In the genomic region with DNA sequence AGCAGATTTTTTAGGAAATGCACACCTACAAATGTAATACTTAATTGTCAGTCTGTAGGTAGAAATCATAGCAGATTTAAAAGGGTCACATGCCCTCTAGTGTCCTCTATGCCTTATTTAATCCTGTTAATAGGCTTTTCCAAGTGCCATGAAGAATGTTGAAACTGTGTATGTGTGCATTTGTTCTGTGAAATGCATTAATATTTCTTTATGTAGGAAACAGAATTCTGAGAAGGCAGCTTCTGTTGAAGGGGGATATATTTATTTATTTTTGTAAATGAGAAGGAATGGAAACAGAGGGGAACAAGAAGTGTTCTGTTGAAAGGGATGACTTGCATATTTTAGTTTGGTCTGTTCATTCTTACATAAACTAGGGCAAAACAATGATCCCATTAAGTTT, we compare ENCODE assay signal across 11 cellular contexts. TPM values are rescaled to one million over a fixed set of nuclear protein-coding genes. Genes with fewer than 3 reads are reported as not detected.
DNase-seq lines count a peak whose midpoint lies in the region; ATAC-seq and TF ChIP-seq lines count a peak whose summit lies in the region.
"Had no signal": no experiment of that assay in that cellular context is flagged by ENCODE, and none has a peak within 500 bp of the region (broad histone marks: within the 10 kb centered on the region; RNA-seq: fewer than 3 reads in every experiment).

No MANE protein-coding gene starts in this region.

- H3K4me1 Mint-ChIP-seq in GM23338, result peaks cover 13% of the 10 kb centered on the region

- TF ChIP-seq CTCF in GM23338 (conservative IDR thresholded peaks at IDR 0.05; ENCODE audit: low read depth in 2 of 2) (peak; percentile 41 to 42), neural cell (IDR thresholded peaks at IDR 0.05; ENCODE audit: poor library complexity, severe bottlenecking) (peak; percentile 54), brain microvascular endothelial cell (IDR thresholded peaks at IDR 0.05; ENCODE audit: low read depth, low read length, missing control alignments) (no peak), gastrocnemius medialis (IDR thresholded peaks at IDR 0.05 in 4 of 5, conservative IDR thresholded peaks at IDR 0.05 in 1 of 5) (no peak)

- no peak overlapping the region for H3K27ac Mint-ChIP-seq in GM23338
- H3K27ac Mint-ChIP-seq: T-cell had no signal

- DNase-seq in GM23338 (ENCODE audit: low spot score), result peak; percentile 18
- peak; percentile 38 for DNase-seq in NCI-H1417 treated with DMSO at 0.1 percent for 48 hours (lab: John Stamatoyannopoulos, UW)
- no peak for DNase-seq in brain microvascular endothelial cell
- DNase-seq in activated CD4-positive, CD25-positive, alpha-beta regulatory T cell treated with anti-CD3 and anti-CD28 coated beads, Interleukin-2, amount 50 U/mL, for 72 hours, result no peak
- DNase-seq in gastrocnemius medialis, result no peak
- DNase-seq: amygdala, Caco-2, T-cell had no signal

- H3K79me2 ChIP-seq in GM23338 (replicated peaks; ENCODE audit: insufficient read depth) (no peaks in the 10 kb centered on the region), neural cell (replicated peaks; ENCODE audit: insufficient read depth, low read length) (no peaks in the 10 kb centered on the region)

- in situ Hi-C loops in brain microvascular endothelial cell (cut with HindIII; ENCODE audit: low pct_ligation_motif_present, low sequenced_read_pairs), result no loop called here
- in situ Hi-C loops in gastrocnemius medialis (cut with MboI; ENCODE audit: low sequenced_read_pairs in 4 of 4), result loop anchor here in 1 of 4 donors (25.0 kb wide), 1 partner anchor 441 kb away; a partner anchor contains a TSS

- no peak overlapping the region for H3K9ac ChIP-seq in neural cell (ENCODE audit: low read length)

- no peak for TF ChIP-seq POLR2A in gastrocnemius medialis (IDR thresholded peaks at IDR 0.05)

- no peak overlapping the region for H2AFZ ChIP-seq in GM23338
- no peak overlapping the region for H2AFZ ChIP-seq in neural cell (ENCODE audit: low read depth, low read length)

- intact Hi-C loops in gastrocnemius medialis (cut with DNase I; ENCODE audit: low total_unique reads), result no loop called here

- peak; percentile 66 for TF ChIP-seq RAD21 in neural cell (conservative IDR thresholded peaks at IDR 0.05)

- no peak for ATAC-seq in GM23338
- ATAC-seq in gastrocnemius medialis, result no peak
- ATAC-seq: T-cell had no signal

- no peaks in the 10 kb centered on the region for H3K36me3 Mint-ChIP-seq in GM23338 (ENCODE audit: low read depth)
- H3K36me3 Mint-ChIP-seq: T-cell had no signal

- H3K9me2 ChIP-seq in GM23338 (ENCODE audit: insufficient read depth) (no peaks in the 10 kb centered on the region), neural cell (ENCODE audit: insufficient read depth, low read length) (no peaks in the 10 kb centered on the region)

- H3K36me3 ChIP-seq in GM23338 (ENCODE audit: insufficient read depth) (no peaks in the 10 kb centered on the region), neural cell (ENCODE audit: insufficient read depth, low read length) (no peaks in the 10 kb centered on the region), brain microvascular endothelial cell (replicated peaks) (no peaks in the 10 kb centered on the region), gastrocnemius medialis (no peaks in the 10 kb centered on the region)

- no peaks in the 10 kb centered on the region; the same call in 1 of the 2 replicates for H3K4me1 ChIP-seq in GM23338 (ENCODE audit: insufficient read depth)
- peaks cover 0 to 4% of the 10 kb centered on the region in 2 donors for H3K4me1 ChIP-seq in gastrocnemius medialis
- H3K4me1 ChIP-seq: Caco-2 had no signal

- H3K4me3 Mint-ChIP-seq in GM23338, result no peak overlapping the region
- H3K4me3 Mint-ChIP-seq: T-cell had no signal

- no peak for TF ChIP-seq EP300 in neural cell (conservative IDR thresholded peaks at IDR 0.05; ENCODE audit: poor library complexity, severe bottlenecking)

- H4K20me1 ChIP-seq in GM23338 (replicated peaks; ENCODE audit: insufficient read depth) (no peaks in the 10 kb centered on the region), neural cell (ENCODE audit: insufficient read depth) (no peaks in the 10 kb centered on the region)

- H3K27me3 Mint-ChIP-seq in GM23338 (ENCODE audit: insufficient read depth, low read depth, poor library complexity), result no peaks in the 10 kb centered on the region

- no peaks in the 10 kb centered on the region for H3K27me3 ChIP-seq in GM23338 (ENCODE audit: insufficient read depth)
- no peaks in the 10 kb centered on the region for H3K27me3 ChIP-seq in neural cell (ENCODE audit: insufficient read depth, low read depth, low read length)
- no peaks in the 10 kb centered on the region for H3K27me3 ChIP-seq in brain microvascular endothelial cell (replicated peaks)
- no peaks in the 10 kb centered on the region for H3K27me3 ChIP-seq in gastrocnemius medialis

- H3K9me3 ChIP-seq in neural cell (ENCODE audit: low read length), result no peaks in the 10 kb centered on the region
- no peaks in the 10 kb centered on the region for H3K9me3 ChIP-seq in gastrocnemius medialis
- H3K9me3 ChIP-seq: Caco-2 had no signal

- H3F3A ChIP-seq in GM23338 (replicated peaks; ENCODE audit: low read depth) (no peaks in the 10 kb centered on the region), neural cell (ENCODE audit: insufficient read depth, low read length, poor library complexity, severe bottlenecking) (no peaks in the 10 kb centered on the region)

- H3K27ac ChIP-seq in GM23338 (ENCODE audit: low read depth) (no peak overlapping the region), angular gyrus (ENCODE audit: low read depth, low read length) (peak overlapping the region; percentile 88), neural cell (ENCODE audit: low read length) (no peak overlapping the region), brain microvascular endothelial cell (no peak overlapping the region), gastrocnemius medialis (no peak overlapping the region)
- H3K27ac ChIP-seq: skin epidermis had no signal

- H3K4me3 ChIP-seq in GM23338 (no peak overlapping the region), neural cell (ENCODE audit: low read length) (no peak overlapping the region), brain microvascular endothelial cell (ENCODE audit: low read depth, low read length) (no peak overlapping the region), gastrocnemius medialis (no peak overlapping the region)
- H3K4me3 ChIP-seq: skin epidermis had no signal

- no peaks in the 10 kb centered on the region for H3K9me3 Mint-ChIP-seq in GM23338
- H3K9me3 Mint-ChIP-seq: T-cell had no signal

- H3K4me2 ChIP-seq in GM23338 (no peak overlapping the region), neural cell (ENCODE audit: low read length) (no peak overlapping the region)

TF ChIP-seq in GM23338, 12 proteins besides CTCF, POLR2A, EP300 and RAD21 (continues in another document):
- TF ChIP-seq EZH2 (IDR thresholded peaks at IDR 0.05; ENCODE audit: low read depth, unreplicated experiment), result no peak

TF ChIP-seq in neural cell, 6 proteins besides CTCF, POLR2A, EP300 and RAD21:
- no peak for TF ChIP-seq POLR2AphosphoS5 (IDR thresholded peaks at IDR 0.05)
- TF ChIP-seq EZH2 (IDR thresholded peaks at IDR 0.05; ENCODE audit: borderline replicate concordance, insufficient read depth, low read length, poor library complexity, severe bottlenecking), result no peak
- TF ChIP-seq TAF1 (IDR thresholded peaks at IDR 0.05; ENCODE audit: low read depth), result no peak
- TF ChIP-seq MXI1 (conservative IDR thresholded peaks at IDR 0.05; ENCODE audit: poor library complexity, severe bottlenecking), result no peak
- peak; percentile 67 for TF ChIP-seq SMC3 (conservative IDR thresholded peaks at IDR 0.05; ENCODE audit: poor library complexity)

RNA-seq across cellular contexts. Expression of a gene that starts 51.0 kb away (rescaled TPM):
- total RNA-seq in GM23338 (2014; rRNA removed; shearing (Covaris generic)), result 4.1 and 5.4 TPM in 2 replicates
- polyA plus RNA-seq in GM23338 (2016; fragmentation: Nextera tagmentation; extraction: Ambion mirVana) (13.5 and 15.5 TPM in 2 replicates), neural cell (22.0 and 24.8 TPM in 2 replicates)
- polyA minus RNA-seq in neural cell, result 18.0 and 22.9 TPM in 2 replicates
- total RNA-seq in gastrocnemius medialis, result 10 to 100 TPM; 10.2 to 22.0 (median 14.6) TPM

Comparison
In these comparisons a context has a peak if more than half of its experiments do, and no peak if none do; other contexts are left out.
1. DNase-seq: peak in GM23338 (single experiment) and NCI-H1417 treated with DMSO at 0.1 percent for 48 hours (single experiment); none in brain microvascular endothelial cell (single experiment), activated CD4-positive, CD25-positive, alpha-beta regulatory T cell treated with anti-CD3 and anti-CD28 coated beads, Interleukin-2, amount 50 U/mL, for 72 hours (single experiment) and gastrocnemius medialis (0 of 2).
2. CTCF ChIP-seq: peak in GM23338 (2 of 2) and neural cell (single experiment); none in brain microvascular endothelial cell (single experiment) and gastrocnemius medialis (0 of 5).